Comparison of ENCODE assay signal across 8 cellular contexts in the genomic region with DNA sequence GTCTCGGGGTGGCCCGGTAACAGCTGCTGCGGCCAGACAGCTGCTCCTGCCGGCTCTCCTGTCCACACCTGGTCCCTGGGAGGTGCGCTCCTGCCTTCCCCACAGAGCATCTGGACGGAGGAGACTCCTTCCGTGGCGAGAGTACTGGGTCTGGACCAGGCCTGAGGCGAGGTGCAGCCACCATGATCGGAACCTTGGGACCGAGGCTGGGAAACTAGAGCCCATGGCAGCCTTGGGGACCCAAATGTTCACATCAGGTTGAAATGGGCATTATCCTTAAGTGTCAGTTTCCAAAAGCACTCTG. TPM values are rescaled to one million over a fixed set of nuclear protein-coding genes. Genes with fewer than 3 reads are reported as not detected.
DNase-seq lines count a peak whose midpoint lies in the region; ATAC-seq lines count a peak whose summit lies in the region.

No MANE protein-coding gene starts in this region.

- H3K4me3 ChIP-seq in iPS-20b (ENCODE audit: low read length): peak overlapping the region; percentile 98

- H3K4me1 ChIP-seq in iPS-20b (ENCODE audit: insufficient read depth, low read length): peaks cover 14% of the 10 kb centered on the region; the same call in 1 of the 2 replicates

- peaks cover 2% of the 10 kb centered on the region for H3K9me3 Mint-ChIP-seq in activated naive CD8-positive, alpha-beta T cell treated with anti-CD3 and anti-CD28 coated beads, Interleukin-2, amount 10 ng/mL, durations not matched to agents 7 days and 5 days
- H3K9me3 Mint-ChIP-seq in stimulated activated naive CD8-positive, alpha-beta T cell treated with anti-CD3 and anti-CD28 coated beads, Interleukin-15, amount 100 ng/mL, for 72 hours: peaks cover 0 to 15% of the 10 kb centered on the region in 2 donors

- no peak for DNase-seq in activated naive CD8-positive, alpha-beta T cell treated with anti-CD3 and anti-CD28 coated beads, Interleukin-2, amount 10 ng/mL, durations not matched to agents 7 days and 5 days
- no peak for DNase-seq in stimulated activated naive CD8-positive, alpha-beta T cell treated with anti-CD3 and anti-CD28 coated beads, Interleukin-15, amount 100 ng/mL, for 72 hours
- DNase-seq in GOT3 (lab: John Stamatoyannopoulos, UW) (no peak), iPS-NIHi11 (ENCODE audit: low spot score) (no peak)
- DNase-seq in stimulated activated CD4-positive, alpha-beta T cell treated with anti-CD3 and anti-CD28 coated beads, Interleukin-1b, Interleukin-23, amount 100 ng/mL, for 48 hours: no peak

- no peaks in the 10 kb centered on the region for H3K27me3 ChIP-seq in iPS-20b (ENCODE audit: insufficient read depth, low read length)

- H3K27ac Mint-ChIP-seq in activated naive CD8-positive, alpha-beta T cell treated with anti-CD3 and anti-CD28 coated beads, Interleukin-2, amount 10 ng/mL, durations not matched to agents 7 days and 5 days: peak overlapping the region; percentile 84
- H3K27ac Mint-ChIP-seq in stimulated activated naive CD8-positive, alpha-beta T cell treated with anti-CD3 and anti-CD28 coated beads, Interleukin-15, amount 100 ng/mL, for 72 hours: peak overlapping the region; percentile 95 to 97

- no peaks in the 10 kb centered on the region for H3K36me3 ChIP-seq in iPS-20b (ENCODE audit: insufficient read depth, low read depth, low read length)

- H3K27me3 Mint-ChIP-seq in activated naive CD8-positive, alpha-beta T cell treated with anti-CD3 and anti-CD28 coated beads, Interleukin-2, amount 10 ng/mL, durations not matched to agents 7 days and 5 days: no peaks in the 10 kb centered on the region
- H3K27me3 Mint-ChIP-seq in stimulated activated naive CD8-positive, alpha-beta T cell treated with anti-CD3 and anti-CD28 coated beads, Interleukin-15, amount 100 ng/mL, for 72 hours: no peaks in the 10 kb centered on the region

- POLR2A ChIA-PET in activated naive CD8-positive, alpha-beta T cell treated with anti-CD3 and anti-CD28 coated beads, Interleukin-2, amount 10 ng/mL, durations not matched to agents 7 days and 5 days (lab: Charles Lee): interaction anchor here (1.0 to 1.1 kb wide), 2 partner anchors 23 to 363 kb away, joined by 4 read pairs; no protein-coding TSS in a partner anchor

- peak overlapping the region; percentile 95 for H3K9ac ChIP-seq in iPS-20b (ENCODE audit: low read depth, low read length)

- ATAC-seq in GM18502 (IDR thresholded peaks at IDR 0.05; ENCODE audit: poor library complexity, unreplicated experiment) (peak; percentile 27), HG03103 (IDR thresholded peaks at IDR 0.05; ENCODE audit: low read depth, unreplicated experiment) (peak; percentile 10)
- no peak for ATAC-seq in activated naive CD8-positive, alpha-beta T cell treated with anti-CD3 and anti-CD28 coated beads, Interleukin-2, amount 10 ng/mL, durations not matched to agents 7 days and 5 days (ENCODE audit: low read depth)
- no peak for ATAC-seq in stimulated activated naive CD8-positive, alpha-beta T cell treated with anti-CD3 and anti-CD28 coated beads, Interleukin-15, amount 100 ng/mL, for 72 hours

- H3K36me3 Mint-ChIP-seq in activated naive CD8-positive, alpha-beta T cell treated with anti-CD3 and anti-CD28 coated beads, Interleukin-2, amount 10 ng/mL, durations not matched to agents 7 days and 5 days: peaks cover 15% of the 10 kb centered on the region

- H3K27ac ChIP-seq in iPS-20b (ENCODE audit: low read length): peak overlapping the region; percentile 55

- H3K9me3 ChIP-seq in iPS-20b (ENCODE audit: insufficient read depth, low read depth, low read length): no peaks in the 10 kb centered on the region

- H3K4me3 Mint-ChIP-seq in activated naive CD8-positive, alpha-beta T cell treated with anti-CD3 and anti-CD28 coated beads, Interleukin-2, amount 10 ng/mL, durations not matched to agents 7 days and 5 days: peak overlapping the region; percentile 92
- H3K4me3 Mint-ChIP-seq in stimulated activated naive CD8-positive, alpha-beta T cell treated with anti-CD3 and anti-CD28 coated beads, Interleukin-15, amount 100 ng/mL, for 72 hours: peak overlapping the region; percentile 97 to 98

- H3K4me1 Mint-ChIP-seq in activated naive CD8-positive, alpha-beta T cell treated with anti-CD3 and anti-CD28 coated beads, Interleukin-2, amount 10 ng/mL, durations not matched to agents 7 days and 5 days: peaks cover 27% of the 10 kb centered on the region
- peaks cover 25% of the 10 kb centered on the region for H3K4me1 Mint-ChIP-seq in stimulated activated naive CD8-positive, alpha-beta T cell treated with anti-CD3 and anti-CD28 coated beads, Interleukin-15, amount 100 ng/mL, for 72 hours

RNA-seq across cellular contexts. Expression of a gene that starts 0.6 kb away (rescaled TPM):
- 10 to 100 TPM; 66.8 to 67.5 TPM for total RNA-seq in activated naive CD8-positive, alpha-beta T cell treated with anti-CD3 and anti-CD28 coated beads, Interleukin-2, amount 10 ng/mL, durations not matched to agents 7 days and 5 days

Comparison
In these comparisons a context has a peak if more than half of its experiments do, and no peak if none do; other contexts are left out.
1. ATAC-seq: peak in GM18502 (single experiment) and HG03103 (single experiment); none in activated naive CD8-positive, alpha-beta T cell treated with anti-CD3 and anti-CD28 coated beads, Interleukin-2, amount 10 ng/mL, durations not matched to agents 7 days and 5 days (single experiment) and stimulated activated naive CD8-positive, alpha-beta T cell treated with anti-CD3 and anti-CD28 coated beads, Interleukin-15, amount 100 ng/mL, for 72 hours (single experiment).